Comparison of ENCODE assay signal across 8 cellular contexts in genomic region chr6:122322824-122323223, GRCh38.
A peak's percentile ranks its signal among the peaks of the same experiment; 100 is the strongest.
DNase-seq lines count a peak whose midpoint lies in the region; TF ChIP-seq lines count a peak whose summit lies in the region.

No MANE protein-coding gene starts in this region.

- H3K23ac ChIP-seq in trophoblast cell (ENCODE audit: low read length) = no peak overlapping the region

- no CpG with 5 or more reads among the region's 3 CpGs for WGBS in trophoblast cell (ENCODE audit: extremely low coverage, insufficient coverage, insufficient read length)

- H2BK5ac ChIP-seq in trophoblast cell (ENCODE audit: low read depth, low read length, poor library complexity) = no peak overlapping the region

- no peak overlapping the region for H2AFZ ChIP-seq in trophoblast cell (ENCODE audit: insufficient read depth, low read length, poor library complexity)

- DNase-seq in DMS53 (lab: John Stamatoyannopoulos, UW) (peak; percentile 52), HS-5 (ENCODE audit: low read depth) (peak; percentile 34), kidney epithelial cell (ENCODE audit: low read depth) (no peak), NCI-H226 (no peak), trophoblast cell (no peak), cerebellum (ENCODE audit: low spot score) (no peak), activated gamma-delta T cell treated with Interleukin-2 at 50 U/mL for 16 hours (no peak)
- DNase-seq in activated T-helper 1 cell treated with anti-CD3 and anti-CD28 coated beads, Interleukin-12 subunit alpha, Interleukin-12 subunit beta, Interleukin-2, Interleukin-4 antibody, amounts not matched to agents 30 ng/mL and 10 ng/mL and 1 ng/mL, durations not matched to agents 14 hours and 24 hours and 36 hours (ENCODE audit: low spot score) = no peak

- no peak overlapping the region for H2BK120ac ChIP-seq in trophoblast cell (ENCODE audit: insufficient read depth, low read length, poor library complexity)

- no peak overlapping the region for H3K9ac ChIP-seq in trophoblast cell (ENCODE audit: low read length)

- no peak overlapping the region for H3K14ac ChIP-seq in trophoblast cell (ENCODE audit: low read length)

- no peak overlapping the region for H4K12ac ChIP-seq in trophoblast cell (ENCODE audit: low read depth, low read length)

- H3K9me3 ChIP-seq in trophoblast cell (ENCODE audit: insufficient read depth, low read depth, low read length) = no peaks in the 10 kb centered on the region

- H3K27ac ChIP-seq in trophoblast cell (ENCODE audit: low read depth, low read length) = no peak overlapping the region

- H3K4me3 ChIP-seq in kidney epithelial cell (ENCODE audit: low read depth, low read length) (peak overlapping the region; percentile 2), trophoblast cell (ENCODE audit: low read depth, low read length) (no peak overlapping the region)

- H3K4ac ChIP-seq in trophoblast cell (ENCODE audit: low read depth, low read length) = no peak overlapping the region

- no peaks in the 10 kb centered on the region for H3K79me2 ChIP-seq in trophoblast cell (ENCODE audit: control insufficient read depth, insufficient read depth, low read length, poor library complexity)

- peak overlapping the region; percentile 77 for H3K4me3 Mint-ChIP-seq in activated T-helper 1 cell treated with anti-CD3 and anti-CD28 coated beads, Interleukin-12 subunit alpha, Interleukin-12 subunit beta, Interleukin-2, Interleukin-4 antibody, amounts not matched to agents 30 ng/mL and 10 ng/mL and 1 ng/mL, durations not matched to agents 14 hours and 24 hours and 36 hours

- H3K9me3 Mint-ChIP-seq in activated T-helper 1 cell treated with anti-CD3 and anti-CD28 coated beads, Interleukin-12 subunit alpha, Interleukin-12 subunit beta, Interleukin-2, Interleukin-4 antibody, amounts not matched to agents 30 ng/mL and 10 ng/mL and 1 ng/mL, durations not matched to agents 14 hours and 24 hours and 36 hours = no peaks in the 10 kb centered on the region

- H3K27me3 ChIP-seq in kidney epithelial cell (ENCODE audit: control insufficient read depth, insufficient read depth, low read length) (no peaks in the 10 kb centered on the region), trophoblast cell (ENCODE audit: insufficient read depth, low read length) (no peaks in the 10 kb centered on the region)

- intact Hi-C loops in activated T-helper 1 cell treated with anti-CD3 and anti-CD28 coated beads, Interleukin-12 subunit alpha, Interleukin-12 subunit beta, Interleukin-2, Interleukin-4 antibody, amounts not matched to agents 30 ng/mL and 10 ng/mL and 1 ng/mL, durations not matched to agents 14 hours and 24 hours and 36 hours (cut with micrococcal nuclease) = no loop called here

- no peak overlapping the region for H3K4me2 ChIP-seq in trophoblast cell (ENCODE audit: low read length)

- no peak overlapping the region for H4K8ac ChIP-seq in trophoblast cell (ENCODE audit: low read depth, low read length)

- no peak overlapping the region for H3K18ac ChIP-seq in trophoblast cell (ENCODE audit: low read length)

- H3K79me1 ChIP-seq in trophoblast cell (ENCODE audit: low read length) = no peaks in the 10 kb centered on the region

- H3K36me3 ChIP-seq in kidney epithelial cell (ENCODE audit: control insufficient read depth, insufficient read depth, low read length) = no peaks in the 10 kb centered on the region
- no peaks in the 10 kb centered on the region for H3K36me3 ChIP-seq in trophoblast cell (ENCODE audit: control insufficient read depth in 1 of 2, insufficient read depth in 2 of 2, low read length in 2 of 2)

- no peak for TF ChIP-seq CTCF in kidney epithelial cell (IDR thresholded peaks at IDR 0.05; ENCODE audit: insufficient read depth, low read length, poor library complexity, severe bottlenecking)

- H3K4me1 ChIP-seq in trophoblast cell (ENCODE audit: control insufficient read depth in 1 of 2, insufficient read depth in 2 of 2, low read length in 2 of 2) = no peaks in the 10 kb centered on the region

- H3K36me3 Mint-ChIP-seq in activated T-helper 1 cell treated with anti-CD3 and anti-CD28 coated beads, Interleukin-12 subunit alpha, Interleukin-12 subunit beta, Interleukin-2, Interleukin-4 antibody, amounts not matched to agents 30 ng/mL and 10 ng/mL and 1 ng/mL, durations not matched to agents 14 hours and 24 hours and 36 hours (ENCODE audit: low read depth) = no peaks in the 10 kb centered on the region

- H2BK12ac ChIP-seq in trophoblast cell (ENCODE audit: low read length) = no peak overlapping the region

- no peak overlapping the region for H2AK5ac ChIP-seq in trophoblast cell (ENCODE audit: low read length)

- H4K91ac ChIP-seq in trophoblast cell (ENCODE audit: low read depth, low read length) = no peak overlapping the region

- H3K27ac Mint-ChIP-seq in activated T-helper 1 cell treated with anti-CD3 and anti-CD28 coated beads, Interleukin-12 subunit alpha, Interleukin-12 subunit beta, Interleukin-2, Interleukin-4 antibody, amounts not matched to agents 30 ng/mL and 10 ng/mL and 1 ng/mL, durations not matched to agents 14 hours and 24 hours and 36 hours = no peak overlapping the region

- peaks cover 5% of the 10 kb centered on the region for H3K27me3 Mint-ChIP-seq in activated T-helper 1 cell treated with anti-CD3 and anti-CD28 coated beads, Interleukin-12 subunit alpha, Interleukin-12 subunit beta, Interleukin-2, Interleukin-4 antibody, amounts not matched to agents 30 ng/mL and 10 ng/mL and 1 ng/mL, durations not matched to agents 14 hours and 24 hours and 36 hours (ENCODE audit: insufficient read depth)

- peaks cover 13% of the 10 kb centered on the region for H3K4me1 Mint-ChIP-seq in activated T-helper 1 cell treated with anti-CD3 and anti-CD28 coated beads, Interleukin-12 subunit alpha, Interleukin-12 subunit beta, Interleukin-2, Interleukin-4 antibody, amounts not matched to agents 30 ng/mL and 10 ng/mL and 1 ng/mL, durations not matched to agents 14 hours and 24 hours and 36 hours (ENCODE audit: low read depth)

Comparison
In these comparisons a context has a peak if more than half of its experiments do, and no peak if none do; other contexts are left out.
1. DNase-seq: peak in DMS53 (single experiment) and HS-5 (single experiment); none in activated T-helper 1 cell treated with anti-CD3 and anti-CD28 coated beads, Interleukin-12 subunit alpha, Interleukin-12 subunit beta, Interleukin-2, Interleukin-4 antibody, amounts not matched to agents 30 ng/mL and 10 ng/mL and 1 ng/mL, durations not matched to agents 14 hours and 24 hours and 36 hours (single experiment), kidney epithelial cell (single experiment), NCI-H226 (single experiment), trophoblast cell (0 of 2), cerebellum (single experiment) and activated gamma-delta T cell treated with Interleukin-2 at 50 U/mL for 16 hours (single experiment).